1 cellular context compared by ENCODE assay signal in genomic region chr4:147683172-147683571, GRCh38.
TF ChIP-seq lines count a peak whose summit lies in the region.

No MANE protein-coding gene starts in this region.

TF ChIP-seq in SK-N-SH treated with all-trans-retinoic acid at 6 μM for 48 hours, 23 proteins besides CTCF, POLR2A, EP300 and RAD21 (continued from another document):
- TF ChIP-seq SNAI2 (CRISPR knock-in tag; IDR thresholded peaks at IDR 0.05) (no peak), GLIS3 (CRISPR knock-in tag; IDR thresholded peaks at IDR 0.05) (no peak)
TF ChIP-seq in SK-N-SH treated with all-trans-retinoic acid at 6 μM for 48 hours: peak in this region for 0.
